In genomic region chr13:78657699-78658629, GRCh38 we compare ENCODE assay signal across 8 cellular contexts. TPM values are rescaled to one million over a fixed set of nuclear protein-coding genes. Genes with fewer than 3 reads are reported as not detected.
DNase-seq lines count a peak whose midpoint lies in the region; ATAC-seq and TF ChIP-seq lines count a peak whose summit lies in the region.

No MANE protein-coding gene starts in this region.

- H3K27ac ChIP-seq in RWPE1: peak overlapping the region; percentile 86

- peak; percentile 3 for ATAC-seq in Right ventricle myocardium inferior
- ATAC-seq in left ventricle myocardium superior: no peak
- ATAC-seq in HG03039 (IDR thresholded peaks at IDR 0.05; ENCODE audit: unreplicated experiment): peak; percentile 28
- no peak for ATAC-seq in natural killer cell
- no peak for ATAC-seq in GM18868 (IDR thresholded peaks at IDR 0.05; ENCODE audit: unreplicated experiment)
- ATAC-seq in GM18858 (IDR thresholded peaks at IDR 0.05; ENCODE audit: unreplicated experiment): no peak

- POLR2A ChIA-PET in RWPE1 (lab: Yijun Ruan, JAX; ENCODE audit: low non-redundant PET): no interaction called here

- CTCF ChIA-PET in RWPE1 (lab: Yijun Ruan, JAX): no interaction called here

- peaks cover 48% of the 10 kb centered on the region for H3K4me1 Mint-ChIP-seq in endothelial cell (ENCODE audit: unreplicated experiment)
- peaks cover 41% of the 10 kb centered on the region in 2 donors for H3K4me1 Mint-ChIP-seq in natural killer cell

- intact Hi-C loops in Right ventricle myocardium inferior (cut with DNase I) (loop anchor here (10.0 kb wide), 1 partner anchor 53 kb away; the partner anchor contains the start of gene POU4F1), left ventricle myocardium superior (cut with micrococcal nuclease) (no loop called here), natural killer cell (cut with micrococcal nuclease) (loop anchor here (10.0 kb wide), 1 partner anchor 747 kb away; the partner anchor contains the start of gene RBM26)

- H3K36me3 Mint-ChIP-seq in endothelial cell (ENCODE audit: low read depth, unreplicated experiment) (no peaks in the 10 kb centered on the region), natural killer cell (no peaks in the 10 kb centered on the region)

- H3K4me3 Mint-ChIP-seq in endothelial cell (ENCODE audit: unreplicated experiment) (peak overlapping the region; percentile 99), natural killer cell (peak overlapping the region; percentile 99)

- H3K27ac Mint-ChIP-seq in endothelial cell (ENCODE audit: unreplicated experiment): peak overlapping the region; percentile 59
- H3K27ac Mint-ChIP-seq in natural killer cell: peak overlapping the region; percentile 90 to 97

- no peaks in the 10 kb centered on the region for H3K9me3 Mint-ChIP-seq in endothelial cell (ENCODE audit: unreplicated experiment)
- no peaks in the 10 kb centered on the region for H3K9me3 Mint-ChIP-seq in natural killer cell

- H3K27me3 Mint-ChIP-seq in endothelial cell (ENCODE audit: unreplicated experiment) (no peaks in the 10 kb centered on the region), natural killer cell (ENCODE audit: low read depth in 2 of 2) (no peaks in the 10 kb centered on the region)

- TF ChIP-seq CTCF in RWPE1 (conservative IDR thresholded peaks at IDR 0.05; ENCODE audit: low read depth) (no peak), endothelial cell (IDR thresholded peaks at IDR 0.05; ENCODE audit: unreplicated experiment) (no peak), natural killer cell (IDR thresholded peaks at IDR 0.05) (no peak)

- no peak for DNase-seq in Right ventricle myocardium inferior (ENCODE audit: missing footprints)
- no peak for DNase-seq in left ventricle myocardium superior
- peak; percentile 36 for DNase-seq in RWPE1 (ENCODE audit: low spot score)
- DNase-seq in endothelial cell (ENCODE audit: low spot score): no peak
- no peak for DNase-seq in natural killer cell

RNA-seq across cellular contexts. Expression of gene OBI1, which starts 1.0 kb away (rescaled TPM):
- 9.7 TPM for total RNA-seq in Right ventricle myocardium inferior
- 9.9 TPM for total RNA-seq in left ventricle myocardium superior
- total RNA-seq in endothelial cell (ENCODE audit: unreplicated experiment): 28.0 TPM
- total RNA-seq in natural killer cell: 1 to 10 TPM; 4.9 to 7.8 (median 5.1) TPM

RNA-seq across cellular contexts. Expression of gene POU4F1, which starts 54.6 kb away (rescaled TPM):
- total RNA-seq in Right ventricle myocardium inferior (not detected), left ventricle myocardium superior (not detected), endothelial cell (ENCODE audit: unreplicated experiment) (3.2 TPM), natural killer cell (under 1 TPM in 1 of 3 donors, not detected in 2; 0.10 TPM)

Comparison
In these comparisons a context has a peak if more than half of its experiments do, and no peak if none do; other contexts are left out.
1. ATAC-seq: peak in Right ventricle myocardium inferior (single experiment) and HG03039 (single experiment); none in left ventricle myocardium superior (single experiment), natural killer cell (0 of 3), GM18868 (single experiment) and GM18858 (single experiment).